22 cellular contexts compared by ENCODE assay signal in genomic region chr13:29456419-29456818, GRCh38.
"Had no signal": no experiment of that assay in that cellular context is flagged by ENCODE, and none has a peak within 500 bp of the region (broad histone marks: within the 10 kb centered on the region; RNA-seq: fewer than 3 reads in every experiment).

No MANE protein-coding gene starts in this region.

- H3K27me3 ChIP-seq: dorsolateral prefrontal cortex, esophagus muscularis mucosa, gastrocnemius medialis, heart right ventricle, neural progenitor cell, pancreas, suprapubic skin, thyroid gland had no signal

- DNase-seq: dorsolateral prefrontal cortex; effector CD8-positive, alpha-beta T cell; gastrocnemius medialis; heart right ventricle; left colon; left ventricle myocardium superior; mesenchymal stem cell; midbrain; occipital lobe; pancreas; right cardiac atrium; small intestine; stimulated activated CD4-positive, alpha-beta T cell treated with anti-CD3 and anti-CD28 coated beads, Interleukin-12 subunit alpha, Interleukin-12 subunit beta, amount 100 ng/mL, for 4 hours; stimulated activated naive CD4-positive, alpha-beta T cell; thyroid gland had no signal

- H3K36me3 ChIP-seq: esophagus muscularis mucosa, gastrocnemius medialis, heart right ventricle, neural progenitor cell, pancreas, suprapubic skin, thyroid gland had no signal

- H2AFZ ChIP-seq: neural progenitor cell had no signal

- H3K4me3 ChIP-seq: coronary artery, dorsolateral prefrontal cortex, esophagus muscularis mucosa, gastrocnemius medialis, heart right ventricle, lung, neural progenitor cell, pancreas, suprapubic skin, thyroid gland had no signal

- H3K9ac ChIP-seq: neural progenitor cell had no signal

- H3K27ac ChIP-seq: coronary artery, dorsolateral prefrontal cortex, esophagus muscularis mucosa, gastrocnemius medialis, neural progenitor cell, pancreas, suprapubic skin, thyroid gland had no signal

- H3K4me2 ChIP-seq: neural progenitor cell had no signal

- FAIRE-seq: pancreas, small intestine, urothelium cell line had no signal

- ATAC-seq: gastrocnemius medialis; heart right ventricle; left colon; left ventricle myocardium superior; natural killer cell treated with Interleukin-12 subunit alpha and Interleukin-12 subunit beta and Interleukin-15 and Interleukin-18, amount 100 ng/mL, for 72 hours; pancreas; right cardiac atrium had no signal

- H3K4me1 ChIP-seq: gastrocnemius medialis, neural progenitor cell, pancreas, thyroid gland had no signal

- H3K9me3 ChIP-seq: esophagus muscularis mucosa, gastrocnemius medialis, heart right ventricle, pancreas, suprapubic skin, thyroid gland had no signal
